Comparison of ENCODE assay signal across 19 cellular contexts in genomic region chr10:404341-404740, GRCh38.
DNase-seq lines count a peak whose midpoint lies in the region; ATAC-seq and TF ChIP-seq lines count a peak whose summit lies in the region.
"Had no signal": no experiment of that assay in that cellular context is flagged by ENCODE, and none has a peak within 500 bp of the region (broad histone marks: within the 10 kb centered on the region; RNA-seq: fewer than 3 reads in every experiment).

No MANE protein-coding gene starts in this region.

- TF ChIP-seq RAD21 in IMR-90 (IDR thresholded peaks at IDR 0.05; ENCODE audit: low read length), result no peak

- TF ChIP-seq POLR2A in IMR-90 (IDR thresholded peaks at IDR 0.05; ENCODE audit: low read depth, low read length), result no peak

- H2BK12ac ChIP-seq in mesenchymal stem cell (ENCODE audit: low read length in 2 of 2), result no peak overlapping the region

- H3K14ac ChIP-seq in IMR-90 (replicated peaks; ENCODE audit: low read depth, low read length) (no peak overlapping the region), mesenchymal stem cell (ENCODE audit: low read length in 2 of 2) (no peak overlapping the region)

- no peak for TF ChIP-seq CTCF in IMR-90 (conservative IDR thresholded peaks at IDR 0.05; ENCODE audit: low read depth, low read length)

- H2BK120ac ChIP-seq in IMR-90 (ENCODE audit: low read depth, low read length) (no peak overlapping the region; the same call in 1 of the 2 replicates), mesenchymal stem cell (ENCODE audit: low read depth, low read length) (no peak overlapping the region)

- no peak overlapping the region; the same call in 1 of the 2 replicates for H2BK20ac ChIP-seq in IMR-90 (ENCODE audit: low read depth, low read length)

- WGBS in IMR-90 (ENCODE audit: extremely low coverage in 2 of 2, insufficient read length in 1 of 2), 2 experiments, result 10% methylated on average over 2 of the region's 4 CpGs; no CpG with 5 or more reads in 1 of the 2 experiments
- WGBS in mesenchymal stem cell, result no CpG with 5 or more reads among the region's 4 CpGs

- H3K56ac ChIP-seq in IMR-90 (ENCODE audit: extremely low read depth, insufficient read depth, low read length), result no peak overlapping the region

- H3K4me3 ChIP-seq in IMR-90 (ENCODE audit: insufficient read depth, low read depth, low read length), result no peak overlapping the region
- H3K4me3 ChIP-seq in mesenchymal stem cell (ENCODE audit: insufficient read depth in 1 of 2, low read depth in 1 of 2, low read length in 2 of 2), result no peak overlapping the region
- H3K4me3 ChIP-seq: heart left ventricle, SJCRH30, tibial artery had no signal

- peak overlapping the region; percentile 56 for H2BK5ac ChIP-seq in IMR-90 (ENCODE audit: low read depth, low read length, poor library complexity, severe bottlenecking)
- no peak overlapping the region for H2BK5ac ChIP-seq in mesenchymal stem cell (ENCODE audit: low read depth, low read length, poor library complexity, severe bottlenecking)

- H3K79me1 ChIP-seq in IMR-90 (ENCODE audit: low read depth in 1 of 2, low read length in 2 of 2) (peaks cover 0 to 33% of the 10 kb centered on the region in 2 experiments; a peak in 3 of 4 replicates), mesenchymal stem cell (replicated peaks; ENCODE audit: low read length, poor library complexity, severe bottlenecking) (peaks cover 3% of the 10 kb centered on the region)

- H3K36me3 ChIP-seq in IMR-90 (ENCODE audit: control insufficient read depth, insufficient read depth, low read length), result peaks cover 17% of the 10 kb centered on the region
- H3K36me3 ChIP-seq in mesenchymal stem cell (ENCODE audit: control insufficient read depth in 1 of 2, insufficient read depth in 2 of 2, low read depth in 1 of 2, low read length in 2 of 2), result peaks cover 21 to 51% of the 10 kb centered on the region in 2 experiments
- H3K36me3 ChIP-seq: SJCRH30 had no signal

- H3K9me1 ChIP-seq in IMR-90 (ENCODE audit: insufficient read depth, low read length), result peaks cover 5% of the 10 kb centered on the region; the same call in 1 of the 2 replicates

- no peak overlapping the region for H4K8ac ChIP-seq in IMR-90 (ENCODE audit: low read depth in 2 of 2, low read length in 2 of 2)
- no peak overlapping the region for H4K8ac ChIP-seq in mesenchymal stem cell (ENCODE audit: low read length)

- CTCF ChIA-PET in IMR-90 (lab: Yijun Ruan, JAX), result interaction anchor here (0.6 kb wide), 1 partner anchor 27 kb away, joined by 6 read pairs; no protein-coding TSS in a partner anchor

- H3K4me2 ChIP-seq in IMR-90 (ENCODE audit: low read depth, low read length) (no peak overlapping the region), mesenchymal stem cell (ENCODE audit: low read length, poor library complexity, severe bottlenecking) (no peak overlapping the region)

- TSS peak; percentile 7 for BruUV-seq in IMR-90 (replicated peaks; lab: Mats Ljungman, UMichigan)

- in situ Hi-C loops in IMR-90 (cut with MboI; ENCODE audit: low sequenced_read_pairs), result no loop called here

- H3K27me3 ChIP-seq in IMR-90 (ENCODE audit: control insufficient read depth, insufficient read depth, low read length), result no peaks in the 10 kb centered on the region
- no peaks in the 10 kb centered on the region for H3K27me3 ChIP-seq in mesenchymal stem cell (ENCODE audit: control insufficient read depth in 1 of 2, insufficient read depth in 1 of 2, low read length in 2 of 2)
- H3K27me3 ChIP-seq: heart left ventricle, SJCRH30, tibial artery had no signal

- ATAC-seq in IMR-90 (ENCODE audit: low read depth) (peak; percentile 93), GM21423 (IDR thresholded peaks at IDR 0.05; ENCODE audit: unreplicated experiment) (no peak)
- ATAC-seq: heart left ventricle, right cardiac atrium had no signal

- H3K9me3 ChIP-seq in IMR-90 (ENCODE audit: control insufficient read depth, insufficient read depth, low read length) (no peaks in the 10 kb centered on the region; the same call in 1 of the 2 replicates), mesenchymal stem cell (ENCODE audit: control insufficient read depth, low read length) (no peaks in the 10 kb centered on the region)
- H3K9me3 ChIP-seq: heart left ventricle, SJCRH30, tibial artery had no signal

- no peaks in the 10 kb centered on the region; the same call in 1 of the 2 replicates for H4K20me1 ChIP-seq in IMR-90 (ENCODE audit: insufficient read depth, low read length)

- dilution Hi-C loops in IMR-90 (cut with HindIII; ENCODE audit: low sequenced_read_pairs, unreplicated experiment), result no loop called here

- H3K18ac ChIP-seq in IMR-90 (ENCODE audit: low read depth, low read length) (no peak overlapping the region), mesenchymal stem cell (ENCODE audit: low read depth in 1 of 2, low read length in 2 of 2) (no peak overlapping the region)

- DNase-seq in AG20443 (ENCODE audit: low spot score) (peak; percentile 51), IMR-90 (peak; percentile 93), dedifferentiated amniotic fluid mesenchymal stem cell (ENCODE audit: extremely low spot score) (peak; percentile 55), mesenchymal stem cell (peak; percentile 80), MV-4-11 (lab: John Stamatoyannopoulos, UW) (no peak)
- no peak for DNase-seq in activated effector memory CD4-positive, alpha-beta T cell treated with anti-CD3 and anti-CD28 coated beads, Interleukin-2, amount 50 U/mL, for 16 hours
- DNase-seq in stimulated activated CD4-positive, alpha-beta T cell treated with anti-CD3 and anti-CD28 coated beads, Interleukin-4, amount 100 ng/mL, for 24 hours, result no peak
- DNase-seq: activated CD4-positive, alpha-beta T cell treated with anti-CD3 and anti-CD28 coated beads, Interleukin-2, amount 50 U/mL, for 4 hours; activated naive CD4-positive, alpha-beta T cell treated with Interleukin-2 at 50 U/mL for 16 hours; heart left ventricle; NCI-H1417; occipital lobe; right cardiac atrium; SJCRH30; stimulated activated CD4-positive, alpha-beta T cell treated with anti-CD3 and anti-CD28 coated beads, Interleukin-15, amount 100 ng/mL, for 24 hours; T-helper 2 cell; tibial artery had no signal

- H3K27ac ChIP-seq in IMR-90 (ENCODE audit: insufficient read depth, low read length), result peak overlapping the region; percentile 44; the same call in 1 of the 2 replicates
- no peak overlapping the region for H3K27ac ChIP-seq in mesenchymal stem cell (ENCODE audit: low read length, poor library complexity, severe bottlenecking)
- H3K27ac ChIP-seq: heart left ventricle, SJCRH30, tibial artery, VCaP had no signal

- H3K23ac ChIP-seq in IMR-90 (ENCODE audit: low read depth, low read length) (no peak overlapping the region), mesenchymal stem cell (ENCODE audit: low read length in 2 of 2) (no peak overlapping the region)

- intact Hi-C loops in IMR-90 (cut with micrococcal nuclease), result no loop called here

- no peak overlapping the region for H4K5ac ChIP-seq in IMR-90 (ENCODE audit: low read depth, low read length)

- H3K9ac ChIP-seq in IMR-90 (ENCODE audit: low read depth, low read length) (no peak overlapping the region), mesenchymal stem cell (ENCODE audit: low read length) (no peak overlapping the region)

- H4K91ac ChIP-seq in IMR-90 (ENCODE audit: insufficient read depth, low read depth, low read length) (no peak overlapping the region), mesenchymal stem cell (ENCODE audit: low read length) (no peak overlapping the region)

- H3K4ac ChIP-seq in IMR-90 (ENCODE audit: low read depth, low read length) (0 out of 2 replicates have a peak overlapping the region, but pooled peaks have one; percentile 4), mesenchymal stem cell (ENCODE audit: low read depth in 1 of 2, low read length in 2 of 2) (no peak overlapping the region)

- H2BK15ac ChIP-seq in IMR-90 (ENCODE audit: low read depth, low read length) (no peak overlapping the region), mesenchymal stem cell (ENCODE audit: low read depth, poor library complexity, severe bottlenecking) (no peak overlapping the region)

- H2AK9ac ChIP-seq in IMR-90 (replicated peaks; ENCODE audit: low read depth, low read length, poor library complexity), result no peak overlapping the region

- H2AK5ac ChIP-seq in IMR-90 (ENCODE audit: low read depth, low read length), result no peak overlapping the region
- H2AK5ac ChIP-seq in mesenchymal stem cell (ENCODE audit: low read length, severe bottlenecking), result no peak overlapping the region

- POLR2A ChIA-PET in IMR-90 (lab: Charles Lee; ENCODE audit: unreplicated experiment), result no interaction called here

- H3K4me1 ChIP-seq in IMR-90 (ENCODE audit: control insufficient read depth, insufficient read depth, low read length), result peaks cover 7% of the 10 kb centered on the region
- peaks cover 2% of the 10 kb centered on the region for H3K4me1 ChIP-seq in mesenchymal stem cell (ENCODE audit: control insufficient read depth, insufficient read depth, low read depth, low read length)
- H3K4me1 ChIP-seq: SJCRH30, tibial artery had no signal

- H2AFZ ChIP-seq in IMR-90 (replicated peaks; ENCODE audit: low read length, poor library complexity), result no peak overlapping the region
- no peak overlapping the region for H2AFZ ChIP-seq in mesenchymal stem cell (ENCODE audit: low read depth, low read length)

TF ChIP-seq in IMR-90, 13 proteins besides CTCF, POLR2A, EP300 and RAD21:
- no peak for TF ChIP-seq MAZ (IDR thresholded peaks at IDR 0.05; ENCODE audit: borderline replicate concordance, low read depth, low read length)
- no peak for TF ChIP-seq SMC3 (IDR thresholded peaks at IDR 0.05; ENCODE audit: low read depth, low read length)
- no peak for TF ChIP-seq RFX5 (IDR thresholded peaks at IDR 0.05; ENCODE audit: low read depth, low read length)
- TF ChIP-seq MXI1 (IDR thresholded peaks at IDR 0.05; ENCODE audit: borderline replicate concordance, low read depth, low read length), result peak; percentile 30; the same call in 1 of the 2 replicates
- TF ChIP-seq FOS (IDR thresholded peaks at IDR 0.05; ENCODE audit: low read depth, low read length), result peak; percentile 94
- TF ChIP-seq CEBPB (IDR thresholded peaks at IDR 0.05; ENCODE audit: low read depth, low read length), result peak; percentile 62; the same call in 1 of the 2 replicates
- TF ChIP-seq MAFK (IDR thresholded peaks at IDR 0.05; ENCODE audit: low read depth, low read length), result no peak

Comparison
In these comparisons a context has a peak if more than half of its experiments do, and no peak if none do; other contexts are left out.
1. DNase-seq: peak in AG20443 (single experiment), IMR-90 (single experiment), dedifferentiated amniotic fluid mesenchymal stem cell (single experiment) and mesenchymal stem cell (single experiment); none in activated effector memory CD4-positive, alpha-beta T cell treated with anti-CD3 and anti-CD28 coated beads, Interleukin-2, amount 50 U/mL, for 16 hours (single experiment), stimulated activated CD4-positive, alpha-beta T cell treated with anti-CD3 and anti-CD28 coated beads, Interleukin-4, amount 100 ng/mL, for 24 hours (single experiment) and MV-4-11 (single experiment).